In the genomic region with DNA sequence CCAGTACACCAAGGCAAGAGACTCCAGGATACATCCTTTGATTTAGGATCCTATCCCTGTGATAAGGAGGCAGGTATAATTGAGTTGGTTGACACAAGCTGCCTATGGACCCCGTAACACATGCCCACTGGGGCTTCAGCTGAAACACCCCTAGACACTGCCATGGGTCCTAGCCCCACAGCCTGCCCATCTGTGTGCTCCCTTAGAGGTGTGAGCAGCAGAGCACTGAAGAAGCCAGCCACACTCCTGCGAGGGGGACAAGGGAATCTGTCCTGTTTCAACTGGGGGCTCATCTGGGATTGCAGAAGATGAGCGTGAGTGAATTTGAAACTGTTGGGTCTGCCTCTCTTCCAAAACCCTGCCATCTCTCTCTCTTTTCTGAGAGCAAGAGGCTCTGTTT, we compare ENCODE assay signal across 36 cellular contexts.
"Had no signal": no experiment of that assay in that cellular context is flagged by ENCODE, and none has a peak within 500 bp of the region (broad histone marks: within the 10 kb centered on the region; RNA-seq: fewer than 3 reads in every experiment).

No MANE protein-coding gene starts in this region.

- H3K27me3 ChIP-seq: adrenal gland, ascending aorta, body of pancreas, brain microvascular endothelial cell, breast epithelium, cardiac muscle cell had no signal

- H3K9me3 ChIP-seq: adrenal gland, ascending aorta, body of pancreas had no signal

- H3K4me1 ChIP-seq: adrenal gland, ascending aorta, body of pancreas, breast epithelium had no signal

- H3K36me3 ChIP-seq: adrenal gland, ascending aorta, brain microvascular endothelial cell, breast epithelium, cardiac muscle cell had no signal

- H3K9me3 Mint-ChIP-seq: brain had no signal

- H3K4me1 Mint-ChIP-seq: activated naive CD4-positive, alpha-beta T cell treated with anti-CD3 and anti-CD28 coated beads, Interleukin-2, amount 10 ng/mL, durations not matched to agents 7 days and 5 days; activated naive CD4-positive, alpha-beta T cell treated with anti-CD3 and anti-CD28 coated beads, Interleukin-2, amount 50 U/mL, for 24 hours; activated naive CD8-positive, alpha-beta T cell treated with anti-CD3 and anti-CD28 coated beads for 36 hours; activated naive CD8-positive, alpha-beta T cell treated with anti-CD3 and anti-CD28 coated beads, Interleukin-2, amount 10 ng/mL, durations not matched to agents 7 days and 5 days; activated naive CD8-positive, alpha-beta T cell treated with anti-CD3 and anti-CD28 coated beads, Interleukin-2, amount 50 U/mL, for 24 hours; activated T-helper 17 cell treated with anti-CD3 and anti-CD28 coated beads, Interleukin-2, amount 50 U/mL, for 72 hours; brain; central memory CD8-positive, alpha-beta T cell had no signal

- H3K27me3 Mint-ChIP-seq: activated naive CD4-positive, alpha-beta T cell treated with anti-CD3 and anti-CD28 coated beads, Interleukin-2, amount 10 ng/mL, durations not matched to agents 7 days and 5 days; activated naive CD4-positive, alpha-beta T cell treated with anti-CD3 and anti-CD28 coated beads, Interleukin-2, amount 50 U/mL, for 24 hours; activated naive CD8-positive, alpha-beta T cell; activated naive CD8-positive, alpha-beta T cell treated with anti-CD3 and anti-CD28 coated beads for 36 hours; activated naive CD8-positive, alpha-beta T cell treated with anti-CD3 and anti-CD28 coated beads, Interleukin-2, amount 10 ng/mL, durations not matched to agents 7 days and 5 days; activated naive CD8-positive, alpha-beta T cell treated with anti-CD3 and anti-CD28 coated beads, Interleukin-2, amount 50 U/mL, for 24 hours; activated T-cell treated with anti-CD3 and anti-CD28 coated beads, Interleukin-2, amount 50 U/mL, for 24 hours; activated T-helper 17 cell treated with anti-CD3 and anti-CD28 coated beads, Interleukin-2, amount 50 U/mL, for 72 hours; central memory CD8-positive, alpha-beta T cell had no signal

- DNase-seq: activated effector memory CD4-positive, alpha-beta T cell treated with anti-CD3 and anti-CD28 coated beads, Interleukin-2, amount 50 U/mL, for 16 hours; activated effector memory CD4-positive, alpha-beta T cell treated with Interleukin-2 at 50 U/mL for 16 hours; activated gamma-delta T cell; activated gamma-delta T cell treated with Interleukin-2 at 50 U/mL for 16 hours; activated naive CD4-positive, alpha-beta T cell; activated naive CD4-positive, alpha-beta T cell treated with anti-CD3 and anti-CD28 coated beads for 36 hours; activated naive CD4-positive, alpha-beta T cell treated with anti-CD3 and anti-CD28 coated beads, Interleukin-2, amount 10 ng/mL, durations not matched to agents 7 days and 5 days; activated naive CD4-positive, alpha-beta T cell treated with anti-CD3 and anti-CD28 coated beads, Interleukin-2, amount 50 U/mL, for 16 hours; activated naive CD8-positive, alpha-beta T cell treated with anti-CD3 and anti-CD28 coated beads for 36 hours; activated naive CD8-positive, alpha-beta T cell treated with anti-CD3 and anti-CD28 coated beads, Interleukin-2, amount 10 ng/mL, durations not matched to agents 7 days and 5 days; activated naive CD8-positive, alpha-beta T cell treated with anti-CD3 and anti-CD28 coated beads, Interleukin-2, amount 50 U/mL, for 24 hours; activated T-cell treated with anti-CD3 and anti-CD28 coated beads, Interleukin-2, amount 50 U/mL, for 1 hour; activated T-cell treated with anti-CD3 and anti-CD28 coated beads, Interleukin-2, amount 50 U/mL, for 24 hours; activated T-cell treated with anti-CD3 and anti-CD28 coated beads, Interleukin-2, amount 50 U/mL, for 4 hours; activated T-cell treated with anti-CD3 and anti-CD28 coated beads, Interleukin-2, amount 50 U/mL, for 48 hours; activated T-cell treated with anti-CD3 and anti-CD28 coated beads, Interleukin-2, amount 50 U/mL, for 72 hours; adrenal gland; amniotic stem cell; amygdala; anterior cingulate cortex; body of pancreas; brain microvascular endothelial cell; caudate nucleus; central memory CD4-positive, alpha-beta T cell; cerebellar nuclear complex had no signal

- H3K27ac Mint-ChIP-seq: activated naive CD4-positive, alpha-beta T cell treated with anti-CD3 and anti-CD28 coated beads for 36 hours; activated naive CD4-positive, alpha-beta T cell treated with anti-CD3 and anti-CD28 coated beads, Interleukin-2, amount 10 ng/mL, durations not matched to agents 7 days and 5 days; activated naive CD4-positive, alpha-beta T cell treated with anti-CD3 and anti-CD28 coated beads, Interleukin-2, amount 50 U/mL, for 24 hours; activated naive CD4-positive, alpha-beta T cell treated with anti-CD3 and anti-CD28 coated beads, Interleukin-2, amount 50 U/mL, for 72 hours; activated naive CD8-positive, alpha-beta T cell; activated naive CD8-positive, alpha-beta T cell treated with anti-CD3 and anti-CD28 coated beads for 36 hours; activated naive CD8-positive, alpha-beta T cell treated with anti-CD3 and anti-CD28 coated beads, Interleukin-2, amount 10 ng/mL, durations not matched to agents 7 days and 5 days; activated naive CD8-positive, alpha-beta T cell treated with anti-CD3 and anti-CD28 coated beads, Interleukin-2, amount 50 U/mL, for 24 hours; activated T-cell treated with anti-CD3 and anti-CD28 coated beads, Interleukin-2, amount 50 U/mL, for 24 hours; activated T-cell treated with anti-CD3 and anti-CD28 coated beads, Interleukin-2, amount 50 U/mL, for 72 hours; activated T-helper 1 cell treated with anti-CD3 and anti-CD28 coated beads, Interleukin-12 subunit alpha, Interleukin-12 subunit beta, Interleukin-2, Interleukin-4 antibody, amounts not matched to agents 30 ng/mL and 10 ng/mL and 1 ng/mL, durations not matched to agents 14 hours and 24 hours and 36 hours; activated T-helper 17 cell treated with anti-CD3 and anti-CD28 coated beads, Interleukin-2, amount 50 U/mL, for 72 hours; activated T-helper 2 cell treated with anti-CD3 and anti-CD28 coated beads, Interferon-gamma antibody, Interleukin-2, Interleukin-4, amounts not matched to agents 10 μg/mL and 5 μg/mL and 100 μg/mL, durations not matched to agents 14 hours and 24 hours and 36 hours; brain had no signal

- H3K4me3 ChIP-seq: adrenal gland, ascending aorta, body of pancreas, breast epithelium, cardiac muscle cell had no signal

- ATAC-seq: activated naive CD4-positive, alpha-beta T cell treated with anti-CD3 and anti-CD28 coated beads, Interleukin-2, amount 50 U/mL, for 72 hours; activated naive CD8-positive, alpha-beta T cell treated with anti-CD3 and anti-CD28 coated beads, Interleukin-2, amount 50 U/mL, for 24 hours; activated T-cell treated with anti-CD3 and anti-CD28 coated beads, Interleukin-2, amount 50 U/mL, for 4 hours; activated T-cell treated with anti-CD3 and anti-CD28 coated beads, Interleukin-2, amount 50 U/mL, for 72 hours; activated T-helper 17 cell treated with anti-CD3 and anti-CD28 coated beads, Interleukin-2, amount 50 U/mL, for 72 hours; body of pancreas had no signal

- H3K27ac ChIP-seq: adrenal gland, ascending aorta, body of pancreas, brain microvascular endothelial cell, breast epithelium, cardiac muscle cell had no signal

- H3K4me3 Mint-ChIP-seq: activated naive CD4-positive, alpha-beta T cell treated with anti-CD3 and anti-CD28 coated beads for 36 hours; activated naive CD4-positive, alpha-beta T cell treated with anti-CD3 and anti-CD28 coated beads, Interleukin-2, amount 10 ng/mL, durations not matched to agents 7 days and 5 days; activated naive CD4-positive, alpha-beta T cell treated with anti-CD3 and anti-CD28 coated beads, Interleukin-2, amount 50 U/mL, for 24 hours; activated naive CD8-positive, alpha-beta T cell; activated naive CD8-positive, alpha-beta T cell treated with anti-CD3 and anti-CD28 coated beads for 36 hours; activated naive CD8-positive, alpha-beta T cell treated with anti-CD3 and anti-CD28 coated beads, Interleukin-2, amount 10 ng/mL, durations not matched to agents 7 days and 5 days; activated naive CD8-positive, alpha-beta T cell treated with anti-CD3 and anti-CD28 coated beads, Interleukin-2, amount 50 U/mL, for 24 hours; activated T-cell treated with anti-CD3 and anti-CD28 coated beads, Interleukin-2, amount 50 U/mL, for 24 hours; activated T-cell treated with anti-CD3 and anti-CD28 coated beads, Interleukin-2, amount 50 U/mL, for 4 hours; activated T-cell treated with anti-CD3 and anti-CD28 coated beads, Interleukin-2, amount 50 U/mL, for 72 hours; activated T-helper 1 cell treated with anti-CD3 and anti-CD28 coated beads, Interleukin-12 subunit alpha, Interleukin-12 subunit beta, Interleukin-2, Interleukin-4 antibody, amounts not matched to agents 30 ng/mL and 10 ng/mL and 1 ng/mL, durations not matched to agents 14 hours and 24 hours and 36 hours; activated T-helper 17 cell treated with anti-CD3 and anti-CD28 coated beads, Interleukin-2, amount 50 U/mL, for 72 hours; brain; central memory CD8-positive, alpha-beta T cell had no signal

- H3K36me3 Mint-ChIP-seq: activated naive CD4-positive, alpha-beta T cell treated with anti-CD3 and anti-CD28 coated beads, Interleukin-2, amount 10 ng/mL, durations not matched to agents 7 days and 5 days; activated naive CD4-positive, alpha-beta T cell treated with anti-CD3 and anti-CD28 coated beads, Interleukin-2, amount 50 U/mL, for 24 hours; activated naive CD8-positive, alpha-beta T cell; activated naive CD8-positive, alpha-beta T cell treated with anti-CD3 and anti-CD28 coated beads for 36 hours; activated naive CD8-positive, alpha-beta T cell treated with anti-CD3 and anti-CD28 coated beads, Interleukin-2, amount 10 ng/mL, durations not matched to agents 7 days and 5 days; brain had no signal
